ENCODE assay signal across 1 cellular context in genomic region chr7:18250133-18250532, GRCh38.
TF ChIP-seq lines count a peak whose summit lies in the region.

No MANE protein-coding gene starts in this region.

TF ChIP-seq in HEK293, 187 proteins besides CTCF, POLR2A, EP300 and RAD21 (continued from another document):
- TF ChIP-seq ZNF362 (tag by site-specific recombination; IDR thresholded peaks at IDR 0.05), result no peak
TF ChIP-seq in HEK293: peak in this region for 1.
